Comparison of ENCODE assay signal across 8 cellular contexts in genomic region chr22:21937041-21937820, GRCh38. TPM values are rescaled to one million over a fixed set of nuclear protein-coding genes. Genes with fewer than 3 reads are reported as not detected.
A peak's percentile ranks its signal among the peaks of the same experiment; 100 is the strongest.
DNase-seq lines count a peak whose midpoint lies in the region; ATAC-seq and TF ChIP-seq lines count a peak whose summit lies in the region.

No MANE protein-coding gene starts in this region.

- 41 to 71% (median 65%) methylated on average over 10 to 20 of the region's 20 CpGs for WGBS in spleen, 5 donors

- H3K4me3 ChIP-seq in adipocyte (ENCODE audit: low read length) (peak overlapping the region; percentile 90), iPS-20b (ENCODE audit: low read length) (no peak overlapping the region), spleen (peak overlapping the region in 7 of 8 donors; percentile 28 to 72 (median 45))

- H3K9me3 ChIP-seq in adipocyte (ENCODE audit: control insufficient read depth, low read length) (no peaks in the 10 kb centered on the region), iPS-20b (ENCODE audit: insufficient read depth, low read depth, low read length) (no peaks in the 10 kb centered on the region), spleen (no peaks in the 10 kb centered on the region)

- no peak overlapping the region for H3K27ac ChIP-seq in iPS-20b (ENCODE audit: low read length)
- H3K27ac ChIP-seq in spleen, result peak overlapping the region; percentile 80 to 95 (median 90)

- H3K27me3 ChIP-seq in adipocyte (replicated peaks; ENCODE audit: control insufficient read depth, insufficient read depth, low read length) (no peaks in the 10 kb centered on the region), iPS-20b (ENCODE audit: insufficient read depth, low read length) (no peaks in the 10 kb centered on the region), spleen (replicated peaks in 1 of 7) (no peaks in the 10 kb centered on the region)

- H3K36me3 ChIP-seq in adipocyte (ENCODE audit: control insufficient read depth, insufficient read depth, low read length, severe bottlenecking), result peaks cover 22% of the 10 kb centered on the region
- peaks cover 11% of the 10 kb centered on the region for H3K36me3 ChIP-seq in iPS-20b (ENCODE audit: insufficient read depth, low read depth, low read length)
- H3K36me3 ChIP-seq in spleen, result peaks cover 0 to 71% (median 22%) of the 10 kb centered on the region in 6 donors

- no peak for TF ChIP-seq CTCF in spleen (IDR thresholded peaks at IDR 0.05 in 8 of 11, conservative IDR thresholded peaks at IDR 0.05 in 3 of 11)

- H3K9ac ChIP-seq in adipocyte (ENCODE audit: low read length), result peak overlapping the region; percentile 98
- H3K9ac ChIP-seq in iPS-20b (ENCODE audit: low read depth, low read length), result peak overlapping the region; percentile 51; the same call in 1 of the 2 replicates

- ATAC-seq in HG02884 (IDR thresholded peaks at IDR 0.05; ENCODE audit: unreplicated experiment), result no peak
- ATAC-seq in HG03469 (IDR thresholded peaks at IDR 0.05; ENCODE audit: unreplicated experiment), result no peak

- no peak for TF ChIP-seq POLR2A in spleen (IDR thresholded peaks at IDR 0.05)

- peaks cover 44% of the 10 kb centered on the region for H3K4me1 ChIP-seq in adipocyte (ENCODE audit: control insufficient read depth, insufficient read depth, low read length)
- H3K4me1 ChIP-seq in iPS-20b (ENCODE audit: insufficient read depth, low read length), result no peaks in the 10 kb centered on the region
- peaks cover 45 to 89% (median 73%) of the 10 kb centered on the region in 6 donors for H3K4me1 ChIP-seq in spleen

- DNase-seq in HPDE6-E6E7 (ENCODE audit: extremely low spot score) (peak; percentile 42), adipocyte (ENCODE audit: low read depth) (peak; percentile 32), spleen (peak; percentile 88), retina (no peak), AG08396 (ENCODE audit: low spot score) (no peak)

- intact Hi-C loops in spleen (cut with DNase I; ENCODE audit: low total_unique reads), result loop anchor here (5.0 kb wide), 1 partner anchor 225 kb away; no protein-coding TSS in a partner anchor

RNA-seq across cellular contexts. Expression of gene PPM1F, which starts 15.4 kb away (rescaled TPM):
- total RNA-seq in spleen, result 100 to 1,000 TPM in 1 of 7 donors, 10 to 100 TPM in 6; 63.4 to 103 (median 87.8) TPM
- polyA plus RNA-seq in spleen, result 10 to 100 TPM; 13.6 to 37.2 (median 14.0) TPM

RNA-seq across cellular contexts. Expression of gene TOP3B, which starts 45.4 kb away (rescaled TPM):
- 10 to 100 TPM; 44.8 to 66.4 (median 55.4) TPM for total RNA-seq in spleen
- 10 to 100 TPM; 12.6 to 23.5 (median 19.5) TPM for polyA plus RNA-seq in spleen

Comparison
In these comparisons a context has a peak if more than half of its experiments do, and no peak if none do; other contexts are left out.
1. DNase-seq: peak in HPDE6-E6E7 (single experiment), adipocyte (single experiment) and spleen (single experiment); none in retina (single experiment) and AG08396 (single experiment).